In the genomic region with DNA sequence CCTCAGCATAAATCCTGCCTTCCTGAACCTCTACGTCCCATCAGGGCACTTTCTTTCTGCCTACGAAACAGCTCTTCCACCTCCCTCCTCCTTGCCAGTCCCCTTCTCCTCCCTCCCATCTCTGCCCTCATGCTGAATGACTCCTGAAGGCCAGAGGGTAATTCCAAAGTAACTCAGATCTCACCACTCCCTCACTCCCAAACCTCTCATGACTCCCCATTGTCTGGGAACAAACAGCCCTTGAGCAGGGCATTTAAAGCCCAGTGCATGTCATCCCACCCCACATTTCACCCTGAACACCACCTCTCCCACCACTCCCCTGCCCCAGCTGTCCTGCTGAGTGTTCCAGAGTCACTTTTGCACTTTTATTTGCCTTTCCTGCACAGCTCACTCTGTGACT, we compare ENCODE assay signal across 19 cellular contexts. TPM values are rescaled to one million over a fixed set of nuclear protein-coding genes. Genes with fewer than 3 reads are reported as not detected.
A peak's percentile ranks its signal among the peaks of the same experiment; 100 is the strongest.
DNase-seq lines count a peak whose midpoint lies in the region; ATAC-seq and TF ChIP-seq lines count a peak whose summit lies in the region.
"Had no signal": no experiment of that assay in that cellular context is flagged by ENCODE, and none has a peak within 500 bp of the region (broad histone marks: within the 10 kb centered on the region; RNA-seq: fewer than 3 reads in every experiment).

No MANE protein-coding gene starts in this region.

- H3K9ac ChIP-seq in Karpas-422 (ENCODE audit: low read length) = no peak overlapping the region

- H3K4me2 ChIP-seq in Karpas-422 (ENCODE audit: low read depth, low read length, poor library complexity, severe bottlenecking) = no peak overlapping the region

- H3K79me2 ChIP-seq in Karpas-422 (ENCODE audit: low read length) = no peaks in the 10 kb centered on the region

- H3K4me1 Mint-ChIP-seq in CD14-positive monocyte (peaks cover 73% of the 10 kb centered on the region), naive B cell (no peaks in the 10 kb centered on the region)

- peak overlapping the region; percentile 73 for H3K27ac ChIP-seq in epithelial cell of prostate
- H3K27ac ChIP-seq in Karpas-422 (ENCODE audit: low read length) = no peak overlapping the region
- no peak overlapping the region for H3K27ac ChIP-seq in coronary artery
- no peak overlapping the region for H3K27ac ChIP-seq in effector memory CD4-positive, alpha-beta T cell (ENCODE audit: insufficient read depth, low read length, poor library complexity, severe bottlenecking)
- no peak overlapping the region for H3K27ac ChIP-seq in esophagus muscularis mucosa (replicated peaks in 1 of 4)

- TF ChIP-seq CTCF in CD14-positive monocyte (IDR thresholded peaks at IDR 0.05) = no peak
- no peak for TF ChIP-seq CTCF in coronary artery (IDR thresholded peaks at IDR 0.05)
- no peak for TF ChIP-seq CTCF in esophagus muscularis mucosa (IDR thresholded peaks at IDR 0.05)

- H3K4me1 ChIP-seq in Karpas-422 (ENCODE audit: low read length) (no peaks in the 10 kb centered on the region), esophagus muscularis mucosa (peaks cover 0 to 5% (median 0%) of the 10 kb centered on the region in 4 donors)
- no peaks in the 10 kb centered on the region for H3K4me1 ChIP-seq in effector memory CD4-positive, alpha-beta T cell (ENCODE audit: control insufficient read depth, insufficient read depth, low read length, poor library complexity, severe bottlenecking)
- H3K4me1 ChIP-seq: BE2C had no signal

- H3K27me3 ChIP-seq in Karpas-422 (ENCODE audit: low read length) (no peaks in the 10 kb centered on the region), esophagus muscularis mucosa (no peaks in the 10 kb centered on the region)
- no peaks in the 10 kb centered on the region for H3K27me3 ChIP-seq in effector memory CD4-positive, alpha-beta T cell (replicated peaks; ENCODE audit: control insufficient read depth, insufficient read depth, low read length, poor library complexity, severe bottlenecking)
- H3K27me3 ChIP-seq: BE2C had no signal

- no peak for DNase-seq in CD14-positive monocyte (ENCODE audit: low spot score)
- DNase-seq in NCI-H226 = peak; percentile 20
- DNase-seq in epithelial cell of prostate (ENCODE audit: low read depth, low spot score) = no peak
- no peak for DNase-seq in naive B cell
- DNase-seq in Karpas-422 = no peak
- DNase-seq in coronary artery (ENCODE audit: low spot score) = no peak
- no peak for DNase-seq in effector memory CD4-positive, alpha-beta T cell
- no peak for DNase-seq in esophagus muscularis mucosa (ENCODE audit: extremely low spot score)
- DNase-seq: BE2C; Calu3; CD8-positive, alpha-beta T cell; DMS53; H9; NCI-H1105; NCI-H2081; NCI-H510A treated with DMSO at 0.1 percent for 48 hours; NCI-H774; OCI-M1; RPMI8226 had no signal

- peaks cover 8% of the 10 kb centered on the region in 2 donors for H3K36me3 Mint-ChIP-seq in CD14-positive monocyte
- no peaks in the 10 kb centered on the region for H3K36me3 Mint-ChIP-seq in naive B cell
- H3K36me3 Mint-ChIP-seq: CD8-positive, alpha-beta T cell had no signal

- H3K9me3 Mint-ChIP-seq in CD14-positive monocyte (peaks cover 0 to 4% (median 0%) of the 10 kb centered on the region in 7 donors), naive B cell (no peaks in the 10 kb centered on the region)
- H3K9me3 Mint-ChIP-seq: CD8-positive, alpha-beta T cell; H9 had no signal

- no peak for TF ChIP-seq EP300 in esophagus muscularis mucosa (IDR thresholded peaks at IDR 0.05)

- H3K9me3 ChIP-seq in Karpas-422 (ENCODE audit: low read length) (no peaks in the 10 kb centered on the region), esophagus muscularis mucosa (no peaks in the 10 kb centered on the region)
- H3K9me3 ChIP-seq in effector memory CD4-positive, alpha-beta T cell (ENCODE audit: control insufficient read depth, low read length) = no peaks in the 10 kb centered on the region
- H3K9me3 ChIP-seq: BE2C had no signal

- intact Hi-C loops in CD14-positive monocyte (cut with micrococcal nuclease) (no loop called here), esophagus muscularis mucosa (cut with DNase I) (no loop called here)

- no peaks in the 10 kb centered on the region for H3K9me2 ChIP-seq in Karpas-422 (replicated peaks; ENCODE audit: insufficient read depth, low read length)

- H3K27me3 Mint-ChIP-seq in CD14-positive monocyte (ENCODE audit: low read depth in 3 of 3) (peaks cover 0 to 7% (median 4%) of the 10 kb centered on the region in 3 donors), naive B cell (peaks cover 0 to 5% (median 0%) of the 10 kb centered on the region in 3 donors)

- H3K4me3 Mint-ChIP-seq in CD14-positive monocyte (peak overlapping the region in 1 of 2 donors; percentile 6), naive B cell (no peak overlapping the region)
- H3K4me3 Mint-ChIP-seq: CD8-positive, alpha-beta T cell had no signal

- H3K27ac Mint-ChIP-seq in CD14-positive monocyte (peak overlapping the region; percentile 94 to 99 (median 96)), naive B cell (peak overlapping the region in 4 of 6 donors; percentile 2 to 89 (median 73))
- H3K27ac Mint-ChIP-seq: CD8-positive, alpha-beta T cell; H9 had no signal

- no peak overlapping the region for H2AFZ ChIP-seq in Karpas-422 (ENCODE audit: low read length)

- H4K20me1 ChIP-seq in Karpas-422 (ENCODE audit: insufficient read depth, low read depth, low read length) = no peaks in the 10 kb centered on the region

- 94% methylated on average over 2 of the region's 2 CpGs for WGBS in esophagus muscularis mucosa

- no peak for TF ChIP-seq POLR2A in esophagus muscularis mucosa (IDR thresholded peaks at IDR 0.05; ENCODE audit: low read depth)

- H3K36me3 ChIP-seq in Karpas-422 (ENCODE audit: insufficient read depth, low read length) (no peaks in the 10 kb centered on the region), esophagus muscularis mucosa (no peaks in the 10 kb centered on the region)
- no peaks in the 10 kb centered on the region for H3K36me3 ChIP-seq in effector memory CD4-positive, alpha-beta T cell (ENCODE audit: control insufficient read depth, insufficient read depth, low read length)
- H3K36me3 ChIP-seq: BE2C had no signal

- H3K4me3 ChIP-seq in Karpas-422 (ENCODE audit: low read length) (no peak overlapping the region), coronary artery (no peak overlapping the region), esophagus muscularis mucosa (no peak overlapping the region)
- no peak overlapping the region for H3K4me3 ChIP-seq in effector memory CD4-positive, alpha-beta T cell (ENCODE audit: insufficient read depth, low read depth, low read length, poor library complexity, severe bottlenecking)

- no peak for ATAC-seq in naive B cell (ENCODE audit: low read depth in 2 of 2)
- ATAC-seq: CD8-positive, alpha-beta T cell had no signal

RNA-seq across cellular contexts. Expression of gene FBP1, which starts 8.9 kb away (rescaled TPM):
- 10 to 100 TPM; 84.4 to 95.5 TPM for polyA plus RNA-seq in CD14-positive monocyte
- 1 to 10 TPM; 4.2 to 6.5 (median 5.2) TPM for polyA plus RNA-seq in naive B cell (ENCODE audit: low read depth in 6 of 6)
- not detected in 2 replicates for total RNA-seq in Karpas-422 (2014; rRNA removed; shearing (Covaris generic); ENCODE audit: low replicate concordance)
- 1 to 10 TPM; 1.2 to 4.6 (median 2.2) TPM for total RNA-seq in esophagus muscularis mucosa

RNA-seq across cellular contexts. Expression of gene FBP2, which starts 54.6 kb away (rescaled TPM):
- not detected for polyA plus RNA-seq in CD14-positive monocyte
- polyA plus RNA-seq in naive B cell (ENCODE audit: low read depth in 6 of 6) = not detected
- not detected in 2 replicates for total RNA-seq in Karpas-422 (2014; rRNA removed; shearing (Covaris generic); ENCODE audit: low replicate concordance)
- total RNA-seq in esophagus muscularis mucosa = not detected
- total RNA-seq: Calu3; CD8-positive, alpha-beta T cell; H9 had no signal
